ENCODE assay signal across 23 cellular contexts in the genomic region with DNA sequence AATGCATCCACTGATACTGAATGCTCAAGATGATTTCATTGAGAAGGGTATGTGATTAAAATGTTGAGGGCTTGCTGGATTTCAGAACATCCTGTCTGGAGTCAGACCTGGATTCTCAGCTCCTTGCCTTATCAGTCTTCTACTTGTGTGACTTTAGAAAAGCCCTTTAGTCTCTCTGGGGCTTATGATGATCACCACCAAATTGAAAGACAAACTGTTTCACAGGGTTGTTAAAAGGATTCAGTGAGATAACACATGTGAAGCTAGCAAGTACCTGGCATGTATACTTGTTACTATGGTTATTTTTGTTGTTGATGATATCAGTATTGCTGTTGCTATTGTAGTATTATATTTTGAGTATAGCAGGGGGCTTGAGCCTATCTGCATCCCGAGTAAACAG.
"Had no signal": no experiment of that assay in that cellular context is flagged by ENCODE, and none has a peak within 500 bp of the region (broad histone marks: within the 10 kb centered on the region; RNA-seq: fewer than 3 reads in every experiment).

No MANE protein-coding gene starts in this region.

- FAIRE-seq: kidney had no signal

- H3K27ac Mint-ChIP-seq: memory B cell; naive thymus-derived CD4-positive, alpha-beta T cell had no signal

- H3K36me3 Mint-ChIP-seq: memory B cell; naive thymus-derived CD4-positive, alpha-beta T cell had no signal

- H3K27me3 Mint-ChIP-seq: memory B cell; naive thymus-derived CD4-positive, alpha-beta T cell had no signal

- H3K4me3 ChIP-seq: coronary artery, dorsolateral prefrontal cortex, esophagus squamous epithelium, left ventricle myocardium inferior, lower lobe of right lung, right atrium auricular region, sigmoid colon, skin epidermis, stomach, thoracic aorta, transverse colon had no signal

- H3K9me3 ChIP-seq: esophagus squamous epithelium, lower lobe of right lung, neutrophil, right atrium auricular region, sigmoid colon, thoracic aorta, transverse colon had no signal

- H3K27me3 ChIP-seq: dorsolateral prefrontal cortex, esophagus squamous epithelium, foreskin keratinocyte, neutrophil, right atrium auricular region, sigmoid colon, stomach, transverse colon had no signal

- ATAC-seq: foreskin keratinocyte; left cardiac atrium; lower lobe of right lung; naive thymus-derived CD4-positive, alpha-beta T cell had no signal

- DNase-seq: dorsolateral prefrontal cortex; effector memory CD4-positive, alpha-beta T cell; esophagus squamous epithelium; foreskin keratinocyte; kidney; left cardiac atrium; left ventricle myocardium inferior; lower lobe of right lung; naive thymus-derived CD4-positive, alpha-beta T cell; nephron progenitor cell; sigmoid colon; stimulated activated CD4-positive, alpha-beta T cell treated with anti-CD3 and anti-CD28 coated beads, Interleukin-12 subunit alpha, Interleukin-12 subunit beta, amount 100 ng/mL, for 4 hours; stimulated activated naive CD4-positive, alpha-beta T cell; stomach; substantia nigra; transverse colon had no signal

- H3K4me1 Mint-ChIP-seq: memory B cell had no signal

- H3K4me3 Mint-ChIP-seq: memory B cell; naive thymus-derived CD4-positive, alpha-beta T cell; nephron progenitor cell had no signal

- H3K36me3 ChIP-seq: esophagus squamous epithelium, left ventricle myocardium inferior, lower lobe of right lung, neutrophil, right atrium auricular region, sigmoid colon, stomach, thoracic aorta, transverse colon had no signal

- H3K4me1 ChIP-seq: esophagus squamous epithelium, foreskin keratinocyte, left ventricle myocardium inferior, lower lobe of right lung, right atrium auricular region, sigmoid colon, stomach, transverse colon had no signal

- H3K27ac ChIP-seq: coronary artery, dorsolateral prefrontal cortex, epithelial cell of prostate, esophagus squamous epithelium, foreskin keratinocyte, left ventricle myocardium inferior, lower lobe of right lung, neutrophil, right atrium auricular region, sigmoid colon, skin epidermis, stomach, thoracic aorta, transverse colon had no signal
